19 cellular contexts compared by ENCODE assay signal in genomic region chr22:48707749-48708557, GRCh38.
"Had no signal": no experiment of that assay in that cellular context is flagged by ENCODE, and none has a peak within 500 bp of the region (broad histone marks: within the 10 kb centered on the region; RNA-seq: fewer than 3 reads in every experiment).

No MANE protein-coding gene starts in this region.

- H3K27me3 Mint-ChIP-seq: activated B cell treated with CpG ODN at 0.5 μM for 24 hours; activated CD4-positive, alpha-beta memory T cell treated with anti-CD3 and anti-CD28 coated beads, Interleukin-2, amount 10 ng/mL, durations not matched to agents 7 days and 5 days; activated CD8-positive, alpha-beta memory T cell treated with anti-CD3 and anti-CD28 coated beads, Interleukin-2, amount 10 ng/mL, durations not matched to agents 7 days and 5 days; activated naive CD4-positive, alpha-beta T cell treated with anti-CD3 and anti-CD28 coated beads, Interleukin-2, amount 50 U/mL, for 24 hours; memory B cell; naive B cell had no signal

- ATAC-seq: activated CD8-positive, alpha-beta memory T cell treated with anti-CD3 and anti-CD28 coated beads, Interleukin-2, amount 10 ng/mL, durations not matched to agents 7 days and 5 days; activated T-cell treated with anti-CD3 and anti-CD28 coated beads, Interleukin-2, amount 50 U/mL, for 4 hours; effector memory CD8-positive, alpha-beta T cell; left ventricle myocardium superior; pancreas had no signal

- H3K4me1 ChIP-seq: pancreas had no signal

- H3K27ac Mint-ChIP-seq: activated B cell treated with CpG ODN at 0.5 μM for 24 hours; activated CD4-positive, alpha-beta memory T cell treated with anti-CD3 and anti-CD28 coated beads, Interleukin-2, amount 10 ng/mL, durations not matched to agents 7 days and 5 days; activated CD8-positive, alpha-beta memory T cell treated with anti-CD3 and anti-CD28 coated beads, Interleukin-2, amount 10 ng/mL, durations not matched to agents 7 days and 5 days; activated naive CD4-positive, alpha-beta T cell treated with anti-CD3 and anti-CD28 coated beads, Interleukin-2, amount 50 U/mL, for 24 hours; effector memory CD8-positive, alpha-beta T cell; memory B cell; T-helper 2 cell treated with Interferon-gamma antibody and Interleukin-4, amounts not matched to agents 5 μg/mL and 100 μg/mL, for 36 hours had no signal

- H3K4me1 Mint-ChIP-seq: activated B cell treated with CpG ODN at 0.5 μM for 24 hours; activated CD4-positive, alpha-beta memory T cell treated with anti-CD3 and anti-CD28 coated beads, Interleukin-2, amount 10 ng/mL, durations not matched to agents 7 days and 5 days; activated CD8-positive, alpha-beta memory T cell treated with anti-CD3 and anti-CD28 coated beads, Interleukin-2, amount 10 ng/mL, durations not matched to agents 7 days and 5 days; activated naive CD4-positive, alpha-beta T cell treated with anti-CD3 and anti-CD28 coated beads, Interleukin-2, amount 50 U/mL, for 24 hours; memory B cell; naive B cell had no signal

- H3K9me3 ChIP-seq: pancreas, tibial artery had no signal

- H3K36me3 ChIP-seq: pancreas, tibial artery had no signal

- H3K27ac ChIP-seq: pancreas, SK-N-MC, tibial artery had no signal

- H3K27me3 ChIP-seq: pancreas, tibial artery had no signal

- H3K4me3 ChIP-seq: pancreas, SK-N-MC, tibial artery had no signal

- DNase-seq: activated B cell treated with CpG ODN at 0.5 μM for 24 hours; activated CD4-positive, alpha-beta memory T cell treated with anti-CD3 and anti-CD28 coated beads, Interleukin-2, amount 10 ng/mL, durations not matched to agents 7 days and 5 days; activated CD4-positive, alpha-beta T cell treated with anti-CD3 and anti-CD28 coated beads for 4 hours; activated CD8-positive, alpha-beta memory T cell treated with anti-CD3 and anti-CD28 coated beads, Interleukin-2, amount 10 ng/mL, durations not matched to agents 7 days and 5 days; activated gamma-delta T cell; activated T-cell treated with anti-CD3 and anti-CD28 coated beads, Interleukin-2, amount 50 U/mL, for 4 hours; dermis blood vessel endothelial cell; effector memory CD8-positive, alpha-beta T cell; hippocampal formation; left ventricle myocardium superior; naive B cell; stimulated activated CD4-positive, alpha-beta T cell treated with anti-CD3 and anti-CD28 coated beads, Interleukin-2, amount 100 ng/mL, for 24 hours; stimulated activated naive CD4-positive, alpha-beta T cell treated with Interleukin-2 at 50 U/mL for 16 hours had no signal

- H3K9me3 Mint-ChIP-seq: activated B cell treated with CpG ODN at 0.5 μM for 24 hours; activated CD4-positive, alpha-beta memory T cell treated with anti-CD3 and anti-CD28 coated beads, Interleukin-2, amount 10 ng/mL, durations not matched to agents 7 days and 5 days; activated naive CD4-positive, alpha-beta T cell treated with anti-CD3 and anti-CD28 coated beads, Interleukin-2, amount 50 U/mL, for 24 hours; activated T-cell treated with anti-CD3 and anti-CD28 coated beads, Interleukin-2, amount 50 U/mL, for 4 hours; effector memory CD8-positive, alpha-beta T cell; memory B cell; naive B cell; T-helper 2 cell treated with Interferon-gamma antibody and Interleukin-4, amounts not matched to agents 5 μg/mL and 100 μg/mL, for 36 hours had no signal

- H3K4me3 Mint-ChIP-seq: activated B cell treated with CpG ODN at 0.5 μM for 24 hours; activated CD4-positive, alpha-beta memory T cell treated with anti-CD3 and anti-CD28 coated beads, Interleukin-2, amount 10 ng/mL, durations not matched to agents 7 days and 5 days; activated CD8-positive, alpha-beta memory T cell treated with anti-CD3 and anti-CD28 coated beads, Interleukin-2, amount 10 ng/mL, durations not matched to agents 7 days and 5 days; activated naive CD4-positive, alpha-beta T cell treated with anti-CD3 and anti-CD28 coated beads, Interleukin-2, amount 50 U/mL, for 24 hours; activated T-cell treated with anti-CD3 and anti-CD28 coated beads, Interleukin-2, amount 50 U/mL, for 4 hours; effector memory CD8-positive, alpha-beta T cell; memory B cell; naive B cell; T-helper 2 cell treated with Interferon-gamma antibody and Interleukin-4, amounts not matched to agents 5 μg/mL and 100 μg/mL, for 36 hours had no signal

- H3K36me3 Mint-ChIP-seq: activated CD8-positive, alpha-beta memory T cell treated with anti-CD3 and anti-CD28 coated beads, Interleukin-2, amount 10 ng/mL, durations not matched to agents 7 days and 5 days; activated naive CD4-positive, alpha-beta T cell treated with anti-CD3 and anti-CD28 coated beads, Interleukin-2, amount 50 U/mL, for 24 hours; memory B cell; naive B cell had no signal
